In genomic region chr18:77442393-77442792, GRCh38 we compare ENCODE assay signal across 9 cellular contexts.
"Had no signal": no experiment of that assay in that cellular context is flagged by ENCODE, and none has a peak within 500 bp of the region (broad histone marks: within the 10 kb centered on the region; RNA-seq: fewer than 3 reads in every experiment).

No MANE protein-coding gene starts in this region.

- H3K36me3 ChIP-seq: HAP-1 had no signal

- H3K4me1 Mint-ChIP-seq: GM23338, H9 had no signal

- H3K9ac ChIP-seq: GM23248 had no signal

- H3K4me1 ChIP-seq: HAP-1 had no signal

- H3K4me2 ChIP-seq: GM23338 had no signal

- H3K9me3 Mint-ChIP-seq: GM23338, H9 had no signal

- H3K27ac Mint-ChIP-seq: GM23338, H9, HFFc6 had no signal

- H3K27ac ChIP-seq: GM23248 had no signal

- H3K4me3 ChIP-seq: GM23248, GM23338, HAP-1 had no signal

- ATAC-seq: GM23338, HCT116 had no signal

- H2AFZ ChIP-seq: GM23248, GM23338 had no signal

- DNase-seq: GM23248, GOT3, H7, H9, HCEC 1CT, HFFc6 had no signal

- H3K4me3 Mint-ChIP-seq: GM23338, H9, HFFc6 had no signal

- H3K9me3 ChIP-seq: HAP-1 had no signal
